7 cellular contexts compared by ENCODE assay signal in genomic region chr7:137597856-137598255, GRCh38.
"Had no signal": no experiment of that assay in that cellular context is flagged by ENCODE, and none has a peak within 500 bp of the region (broad histone marks: within the 10 kb centered on the region; RNA-seq: fewer than 3 reads in every experiment).

No MANE protein-coding gene starts in this region.

- H3K4me1 ChIP-seq: HAP-1 had no signal

- H3K4me3 ChIP-seq: HAP-1 had no signal

- H3K9me3 ChIP-seq: HAP-1 had no signal

- DNase-seq: GOT3, H7, HFFc6, KBM-7 had no signal

- H3K36me3 ChIP-seq: HAP-1 had no signal

- ATAC-seq: HCT116, HepG2 had no signal
